Comparison of ENCODE assay signal across 3 cellular contexts in the genomic region with DNA sequence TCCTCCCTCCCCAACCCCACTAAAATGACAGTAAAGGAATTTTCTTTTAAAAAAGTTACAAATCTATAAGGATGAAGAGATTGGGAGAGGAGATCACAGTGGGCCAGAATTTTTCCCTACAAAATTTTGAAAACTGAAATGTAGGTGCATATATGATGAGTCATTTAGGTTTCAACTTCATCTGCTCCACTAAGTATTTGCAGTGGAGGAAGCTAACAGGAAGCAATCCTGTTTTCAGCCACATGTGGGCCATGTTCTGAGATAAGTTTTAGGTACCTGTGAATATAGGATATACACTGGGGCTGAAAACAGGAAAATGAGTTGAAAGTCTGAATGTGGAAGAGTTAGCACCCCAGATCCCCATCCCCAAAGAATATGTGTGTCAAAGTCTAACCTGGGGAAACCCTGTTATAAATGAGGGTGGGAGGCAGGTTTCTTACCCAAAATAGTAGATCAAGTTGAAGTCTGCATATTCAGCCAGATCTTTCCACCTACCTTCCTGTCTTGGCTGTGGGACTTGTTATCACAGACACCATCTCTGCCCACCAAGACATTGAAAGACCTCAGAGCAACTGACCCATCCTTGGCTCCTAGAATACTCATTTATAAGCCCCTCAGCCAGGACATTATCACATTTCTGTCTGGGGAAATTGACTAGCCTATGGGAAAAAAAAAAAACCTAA.
A peak's percentile ranks its signal among the peaks of the same experiment; 100 is the strongest.
TF ChIP-seq lines count a peak whose summit lies in the region.

No MANE protein-coding gene starts in this region.

TF ChIP-seq in A549, 52 proteins besides CTCF, POLR2A, EP300 and RAD21 (continued from another document):
- TF ChIP-seq HDAC2 (IDR thresholded peaks at IDR 0.05) (no peak), CBX2 (IDR thresholded peaks at IDR 0.05; ENCODE audit: borderline replicate concordance, low read depth) (no peak), RARB (CRISPR knock-in tag; IDR thresholded peaks at IDR 0.05) (no peak), CHD4 (IDR thresholded peaks at IDR 0.05; ENCODE audit: borderline replicate concordance) (no peak), CBX8 (IDR thresholded peaks at IDR 0.05) (no peak), TFCP2L1 (CRISPR knock-in tag; IDR thresholded peaks at IDR 0.05) (no peak), PHF8 (IDR thresholded peaks at IDR 0.05; ENCODE audit: borderline replicate concordance, low read depth) (no peak), FOSL2 (IDR thresholded peaks at IDR 0.05) (no peak), FOSL2 (CRISPR knock-in tag; IDR thresholded peaks at IDR 0.05) (peak; percentile 64; the same call in 1 of the 2 replicates), FOXS1 (CRISPR knock-in tag; IDR thresholded peaks at IDR 0.05) (no peak)
TF ChIP-seq in A549: peak in this region for 2.

TF ChIP-seq in endothelial cell of umbilical vein, 7 proteins besides CTCF, POLR2A, EP300 and RAD21 (continued from another document):
- TF ChIP-seq, protein P1, sequence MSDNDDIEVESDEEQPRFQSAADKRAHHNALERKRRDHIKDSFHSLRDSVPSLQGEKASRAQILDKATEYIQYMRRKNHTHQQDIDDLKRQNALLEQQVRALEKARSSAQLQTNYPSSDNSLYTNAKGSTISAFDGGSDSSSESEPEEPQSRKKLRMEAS (IDR thresholded peaks at IDR 0.05; ENCODE audit: insufficient read depth, insufficient read length) = no peak
- TF ChIP-seq FOS (IDR thresholded peaks at IDR 0.05; ENCODE audit: borderline replicate concordance, insufficient read depth, low read length) (no peak), GATA2 (IDR thresholded peaks at IDR 0.05; ENCODE audit: insufficient read depth, insufficient read length, low read depth, low read length) (no peak), JUN (IDR thresholded peaks at IDR 0.05; ENCODE audit: borderline replicate concordance, insufficient read depth, insufficient read length, low read depth) (no peak), EZH2 (IDR thresholded peaks at IDR 0.05; ENCODE audit: borderline replicate concordance, low read depth, low read length, severe bottlenecking) (no peak)

TF ChIP-seq in GM23338, 12 proteins besides CTCF, POLR2A, EP300 and RAD21 (continued from another document):
- TF ChIP-seq, protein P2, sequence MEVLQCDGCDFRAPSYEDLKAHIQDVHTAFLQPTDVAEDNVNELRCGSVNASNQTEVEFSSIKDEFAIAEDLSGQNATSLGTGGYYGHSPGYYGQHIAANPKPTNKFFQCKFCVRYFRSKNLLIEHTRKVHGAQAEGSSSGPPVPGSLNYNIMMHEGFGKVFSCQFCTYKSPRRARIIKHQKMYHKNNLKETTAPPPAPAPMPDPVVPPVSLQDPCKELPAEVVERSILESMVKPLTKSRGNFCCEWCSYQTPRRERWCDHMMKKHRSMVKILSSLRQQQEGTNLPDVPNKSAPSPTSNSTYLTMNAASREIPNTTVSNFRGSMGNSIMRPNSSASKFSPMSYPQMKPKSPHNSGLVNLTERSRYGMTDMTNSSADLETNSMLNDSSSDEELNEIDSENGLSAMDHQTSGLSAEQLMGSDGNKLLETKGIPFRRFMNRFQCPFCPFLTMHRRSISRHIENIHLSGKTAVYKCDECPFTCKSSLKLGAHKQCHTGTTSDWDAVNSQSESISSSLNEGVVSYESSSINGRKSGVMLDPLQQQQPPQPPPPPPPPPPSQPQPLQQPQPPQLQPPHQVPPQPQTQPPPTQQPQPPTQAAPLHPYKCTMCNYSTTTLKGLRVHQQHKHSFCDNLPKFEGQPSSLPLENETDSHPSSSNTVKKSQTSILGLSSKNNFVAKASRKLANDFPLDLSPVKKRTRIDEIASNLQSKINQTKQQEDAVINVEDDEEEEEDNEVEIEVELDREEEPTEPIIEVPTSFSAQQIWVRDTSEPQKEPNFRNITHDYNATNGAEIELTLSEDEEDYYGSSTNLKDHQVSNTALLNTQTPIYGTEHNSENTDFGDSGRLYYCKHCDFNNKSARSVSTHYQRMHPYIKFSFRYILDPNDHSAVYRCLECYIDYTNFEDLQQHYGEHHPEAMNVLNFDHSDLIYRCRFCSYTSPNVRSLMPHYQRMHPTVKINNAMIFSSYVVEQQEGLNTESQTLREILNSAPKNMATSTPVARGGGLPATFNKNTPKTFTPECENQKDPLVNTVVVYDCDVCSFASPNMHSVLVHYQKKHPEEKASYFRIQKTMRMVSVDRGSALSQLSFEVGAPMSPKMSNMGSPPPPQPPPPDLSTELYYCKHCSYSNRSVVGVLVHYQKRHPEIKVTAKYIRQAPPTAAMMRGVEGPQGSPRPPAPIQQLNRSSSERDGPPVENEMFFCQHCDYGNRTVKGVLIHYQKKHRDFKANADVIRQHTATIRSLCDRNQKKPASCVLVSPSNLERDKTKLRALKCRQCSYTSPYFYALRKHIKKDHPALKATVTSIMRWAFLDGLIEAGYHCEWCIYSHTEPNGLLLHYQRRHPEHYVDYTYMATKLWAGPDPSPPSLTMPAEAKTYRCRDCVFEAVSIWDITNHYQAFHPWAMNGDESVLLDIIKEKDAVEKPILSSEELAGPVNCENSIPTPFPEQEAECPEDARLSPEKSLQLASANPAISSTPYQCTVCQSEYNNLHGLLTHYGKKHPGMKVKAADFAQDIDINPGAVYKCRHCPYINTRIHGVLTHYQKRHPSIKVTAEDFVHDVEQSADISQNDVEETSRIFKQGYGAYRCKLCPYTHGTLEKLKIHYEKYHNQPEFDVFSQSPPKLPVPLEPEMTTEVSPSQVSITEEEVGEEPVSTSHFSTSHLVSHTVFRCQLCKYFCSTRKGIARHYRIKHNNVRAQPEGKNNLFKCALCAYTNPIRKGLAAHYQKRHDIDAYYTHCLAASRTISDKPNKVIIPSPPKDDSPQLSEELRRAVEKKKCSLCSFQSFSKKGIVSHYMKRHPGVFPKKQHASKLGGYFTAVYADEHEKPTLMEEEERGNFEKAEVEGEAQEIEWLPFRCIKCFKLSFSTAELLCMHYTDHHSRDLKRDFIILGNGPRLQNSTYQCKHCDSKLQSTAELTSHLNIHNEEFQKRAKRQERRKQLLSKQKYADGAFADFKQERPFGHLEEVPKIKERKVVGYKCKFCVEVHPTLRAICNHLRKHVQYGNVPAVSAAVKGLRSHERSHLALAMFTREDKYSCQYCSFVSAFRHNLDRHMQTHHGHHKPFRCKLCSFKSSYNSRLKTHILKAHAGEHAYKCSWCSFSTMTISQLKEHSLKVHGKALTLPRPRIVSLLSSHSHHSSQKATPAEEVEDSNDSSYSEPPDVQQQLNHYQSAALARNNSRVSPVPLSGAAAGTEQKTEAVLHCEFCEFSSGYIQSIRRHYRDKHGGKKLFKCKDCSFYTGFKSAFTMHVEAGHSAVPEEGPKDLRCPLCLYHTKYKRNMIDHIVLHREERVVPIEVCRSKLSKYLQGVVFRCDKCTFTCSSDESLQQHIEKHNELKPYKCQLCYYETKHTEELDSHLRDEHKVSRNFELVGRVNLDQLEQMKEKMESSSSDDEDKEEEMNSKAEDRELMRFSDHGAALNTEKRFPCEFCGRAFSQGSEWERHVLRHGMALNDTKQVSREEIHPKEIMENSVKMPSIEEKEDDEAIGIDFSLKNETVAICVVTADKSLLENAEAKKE (CRISPR knock-in tag; IDR thresholded peaks at IDR 0.05) = no peak
- TF ChIP-seq POLR2AphosphoS5 (IDR thresholded peaks at IDR 0.05; ENCODE audit: low read depth) = no peak
- no peak for TF ChIP-seq ZNF331 (CRISPR knock-in tag; IDR thresholded peaks at IDR 0.05; ENCODE audit: low read depth)
- no peak for TF ChIP-seq NANOG (IDR thresholded peaks at IDR 0.05; ENCODE audit: borderline replicate concordance)
